13 cellular contexts compared by ENCODE assay signal in the genomic region with DNA sequence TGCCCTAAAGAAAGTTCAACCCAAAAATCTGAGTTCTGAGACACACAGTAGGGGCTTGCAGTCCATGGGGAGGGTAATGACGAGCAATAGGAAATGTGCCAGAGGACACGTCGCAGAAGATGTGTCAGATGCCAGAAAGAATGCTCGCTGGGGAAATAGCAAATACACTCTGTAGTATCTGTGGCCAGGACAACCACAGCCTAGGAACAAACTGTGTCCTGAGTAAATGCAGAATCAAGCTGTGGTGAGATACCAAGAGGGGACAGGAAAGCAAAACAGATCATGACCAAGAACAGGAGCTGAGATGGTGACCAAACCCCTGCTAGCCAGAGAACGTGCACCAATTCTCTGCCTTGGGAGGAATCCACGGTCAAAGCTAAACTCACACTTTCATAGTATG. TPM values are rescaled to one million over a fixed set of nuclear protein-coding genes. Genes with fewer than 3 reads are reported as not detected.
DNase-seq lines count a peak whose midpoint lies in the region; ATAC-seq and TF ChIP-seq lines count a peak whose summit lies in the region.
"Had no signal": no experiment of that assay in that cellular context is flagged by ENCODE, and none has a peak within 500 bp of the region (broad histone marks: within the 10 kb centered on the region; RNA-seq: fewer than 3 reads in every experiment).

No MANE protein-coding gene starts in this region.

- H3K9me3 Mint-ChIP-seq in activated T-helper 1 cell treated with anti-CD3 and anti-CD28 coated beads, Interleukin-12 subunit alpha, Interleukin-12 subunit beta, Interleukin-2, Interleukin-4 antibody, amounts not matched to agents 30 ng/mL and 10 ng/mL and 1 ng/mL, durations not matched to agents 14 hours and 24 hours and 36 hours: peaks cover 10% of the 10 kb centered on the region
- H3K9me3 Mint-ChIP-seq: neural crest cell, type B pancreatic cell had no signal

- no peak for TF ChIP-seq CTCF in OCI-LY7 (conservative IDR thresholded peaks at IDR 0.05; ENCODE audit: low read length)

- CTCF ChIA-PET in OCI-LY7 (lab: Charles Lee; ENCODE audit: unreplicated experiment): no interaction called here

- peak; percentile 55 for ATAC-seq in GM21825 (IDR thresholded peaks at IDR 0.05; ENCODE audit: unreplicated experiment)

- peaks cover 6% of the 10 kb centered on the region for H3K79me2 ChIP-seq in OCI-LY7 (ENCODE audit: insufficient read depth, low read depth, low read length)

- no peaks in the 10 kb centered on the region; the same call in 1 of the 2 replicates for H4K20me1 ChIP-seq in OCI-LY7 (ENCODE audit: insufficient read depth, low read length)

- peaks cover 72% of the 10 kb centered on the region for H3K36me3 ChIP-seq in OCI-LY7 (ENCODE audit: insufficient read depth, low read length)

- peak overlapping the region; percentile 23 for H3K4me3 Mint-ChIP-seq in activated T-helper 1 cell treated with anti-CD3 and anti-CD28 coated beads, Interleukin-12 subunit alpha, Interleukin-12 subunit beta, Interleukin-2, Interleukin-4 antibody, amounts not matched to agents 30 ng/mL and 10 ng/mL and 1 ng/mL, durations not matched to agents 14 hours and 24 hours and 36 hours
- H3K4me3 Mint-ChIP-seq: H9, neural crest cell, type B pancreatic cell had no signal

- no peak overlapping the region for H3K27ac ChIP-seq in OCI-LY7 (ENCODE audit: low read depth, low read length, poor library complexity, severe bottlenecking)

- H3K4me3 ChIP-seq in OCI-LY7 (ENCODE audit: low read depth, low read length, poor library complexity, severe bottlenecking): no peak overlapping the region

- POLR2A ChIA-PET in OCI-LY7 (lab: Charles Lee): interaction anchor here (1.2 kb wide), 1 partner anchor 13 kb away, joined by 4 read pairs; no protein-coding TSS in a partner anchor

- no peaks in the 10 kb centered on the region for H3K27me3 Mint-ChIP-seq in activated T-helper 1 cell treated with anti-CD3 and anti-CD28 coated beads, Interleukin-12 subunit alpha, Interleukin-12 subunit beta, Interleukin-2, Interleukin-4 antibody, amounts not matched to agents 30 ng/mL and 10 ng/mL and 1 ng/mL, durations not matched to agents 14 hours and 24 hours and 36 hours (ENCODE audit: insufficient read depth)

- intact Hi-C loops in activated T-helper 1 cell treated with anti-CD3 and anti-CD28 coated beads, Interleukin-12 subunit alpha, Interleukin-12 subunit beta, Interleukin-2, Interleukin-4 antibody, amounts not matched to agents 30 ng/mL and 10 ng/mL and 1 ng/mL, durations not matched to agents 14 hours and 24 hours and 36 hours (cut with micrococcal nuclease): loop anchor here (1.0 kb wide), 2 partner anchors 8 to 16 kb away; no protein-coding TSS in a partner anchor
- intact Hi-C loops in OCI-LY7 (cut with micrococcal nuclease; ENCODE audit: unreplicated experiment): no loop called here

- no peak overlapping the region for H3K4me2 ChIP-seq in OCI-LY7 (ENCODE audit: low read length)

- peak overlapping the region; percentile 79 for H3K27ac Mint-ChIP-seq in activated T-helper 1 cell treated with anti-CD3 and anti-CD28 coated beads, Interleukin-12 subunit alpha, Interleukin-12 subunit beta, Interleukin-2, Interleukin-4 antibody, amounts not matched to agents 30 ng/mL and 10 ng/mL and 1 ng/mL, durations not matched to agents 14 hours and 24 hours and 36 hours
- H3K27ac Mint-ChIP-seq: H9, type B pancreatic cell had no signal

- no peaks in the 10 kb centered on the region for H3K9me3 ChIP-seq in OCI-LY7 (ENCODE audit: low read length)

- H2AFZ ChIP-seq in OCI-LY7 (ENCODE audit: low read length): no peak overlapping the region

- DNase-seq in GM03348 (ENCODE audit: low spot score) (peak; percentile 31), islet precursor cell (peak; percentile 49), OCI-LY7 (ENCODE audit: low spot score) (no peak), NCI-H1105 (lab: John Stamatoyannopoulos, UW) (no peak), DMS 273 (lab: John Stamatoyannopoulos, UW; ENCODE audit: unreplicated experiment) (no peak), NCI-H82 (lab: John Stamatoyannopoulos, UW) (no peak)
- peak; percentile 19 for DNase-seq in activated T-helper 1 cell treated with anti-CD3 and anti-CD28 coated beads, Interleukin-12 subunit alpha, Interleukin-12 subunit beta, Interleukin-2, Interleukin-4 antibody, amounts not matched to agents 30 ng/mL and 10 ng/mL and 1 ng/mL, durations not matched to agents 14 hours and 24 hours and 36 hours (ENCODE audit: low spot score)
- DNase-seq: NCI-H1694, T-helper 9 cell had no signal

- H3K9me2 ChIP-seq in OCI-LY7 (ENCODE audit: insufficient read depth, low read length): no peaks in the 10 kb centered on the region

- BruUV-seq in OCI-LY7 (replicated peaks; lab: Mats Ljungman, UMichigan): no TSS peak

- peaks cover 57% of the 10 kb centered on the region for H3K36me3 Mint-ChIP-seq in activated T-helper 1 cell treated with anti-CD3 and anti-CD28 coated beads, Interleukin-12 subunit alpha, Interleukin-12 subunit beta, Interleukin-2, Interleukin-4 antibody, amounts not matched to agents 30 ng/mL and 10 ng/mL and 1 ng/mL, durations not matched to agents 14 hours and 24 hours and 36 hours (ENCODE audit: low read depth)

- no peaks in the 10 kb centered on the region for H3K4me1 ChIP-seq in OCI-LY7 (ENCODE audit: insufficient read depth, low read length, poor library complexity, severe bottlenecking)

- H3K4me1 Mint-ChIP-seq in activated T-helper 1 cell treated with anti-CD3 and anti-CD28 coated beads, Interleukin-12 subunit alpha, Interleukin-12 subunit beta, Interleukin-2, Interleukin-4 antibody, amounts not matched to agents 30 ng/mL and 10 ng/mL and 1 ng/mL, durations not matched to agents 14 hours and 24 hours and 36 hours (ENCODE audit: low read depth): peaks cover 68% of the 10 kb centered on the region
- H3K4me1 Mint-ChIP-seq: neural crest cell had no signal

RNA-seq across cellular contexts. Expression of a gene that starts 9.1 kb away (rescaled TPM):
- 28.0 and 30.0 TPM in 2 replicates for total RNA-seq in activated T-helper 1 cell treated with anti-CD3 and anti-CD28 coated beads, Interleukin-12 subunit alpha, Interleukin-12 subunit beta, Interleukin-2, Interleukin-4 antibody, amounts not matched to agents 30 ng/mL and 10 ng/mL and 1 ng/mL, durations not matched to agents 14 hours and 24 hours and 36 hours
- total RNA-seq in OCI-LY7 (2014; rRNA removed; shearing (Covaris generic)): 28.2 and 29.8 TPM in 2 replicates
- 31.0 and 31.1 TPM in 2 replicates for total RNA-seq in OCI-LY7 (2022)

Comparison
In these comparisons a context has a peak if more than half of its experiments do, and no peak if none do; other contexts are left out.
1. DNase-seq: peak in GM03348 (single experiment), activated T-helper 1 cell treated with anti-CD3 and anti-CD28 coated beads, Interleukin-12 subunit alpha, Interleukin-12 subunit beta, Interleukin-2, Interleukin-4 antibody, amounts not matched to agents 30 ng/mL and 10 ng/mL and 1 ng/mL, durations not matched to agents 14 hours and 24 hours and 36 hours (single experiment) and islet precursor cell (single experiment); none in OCI-LY7 (single experiment), NCI-H1105 (single experiment), DMS 273 (single experiment) and NCI-H82 (single experiment).